8 cellular contexts compared by ENCODE assay signal in the genomic region with DNA sequence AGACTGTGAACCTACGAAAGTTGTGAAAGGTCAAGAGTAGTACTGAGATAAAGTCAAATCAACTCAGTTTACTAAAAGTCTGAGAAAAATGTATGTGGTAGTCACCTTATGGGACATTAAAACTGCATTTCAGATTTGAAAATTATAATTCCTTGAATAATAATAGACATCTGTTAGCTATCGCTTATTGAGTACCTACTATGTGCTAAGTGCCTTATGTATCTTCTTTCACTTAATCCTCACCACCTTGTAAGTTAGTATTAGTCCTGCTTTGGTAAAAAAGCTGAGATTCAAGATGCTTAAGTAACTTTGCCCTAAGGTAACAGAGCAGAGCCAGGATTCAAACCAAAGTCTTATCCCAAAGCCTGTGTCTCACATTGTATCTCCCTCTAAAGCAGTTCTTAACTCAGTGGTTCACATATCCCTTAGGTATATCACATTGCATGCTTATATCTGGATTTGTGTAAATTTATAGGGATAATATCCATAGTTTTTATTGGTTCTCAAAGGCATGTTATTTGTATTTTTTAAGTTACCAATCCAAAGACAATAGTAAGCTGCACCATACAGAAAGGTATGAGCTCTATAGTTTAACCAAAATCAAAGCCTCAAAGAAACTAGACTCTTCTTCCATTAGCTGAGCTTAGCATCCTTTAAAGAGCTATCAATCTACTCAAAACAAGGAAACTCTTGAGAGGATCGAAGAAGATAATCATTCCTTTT. TPM values are rescaled to one million over a fixed set of nuclear protein-coding genes. Genes with fewer than 3 reads are reported as not detected.
DNase-seq lines count a peak whose midpoint lies in the region; ATAC-seq, FAIRE-seq and TF ChIP-seq lines count a peak whose summit lies in the region.

No MANE protein-coding gene starts in this region.

- WGBS in right cardiac atrium = 66% methylated on average over 3 of the region's 3 CpGs
- 63 to 68% (median 65%) methylated on average over 3 of the region's 3 CpGs for WGBS in small intestine, 3 donors

- H3K4me1 ChIP-seq in GM23338 (ENCODE audit: insufficient read depth) = peaks cover 6% of the 10 kb centered on the region; the same call in 1 of the 2 replicates
- H3K4me1 ChIP-seq in right cardiac atrium (ENCODE audit: control insufficient read depth, insufficient read depth, low read length) = peaks cover 4% of the 10 kb centered on the region
- peaks cover 0 to 7% of the 10 kb centered on the region in 2 donors for H3K4me1 ChIP-seq in small intestine (ENCODE audit: control insufficient read depth in 2 of 2, insufficient read depth in 1 of 2, low read depth in 1 of 2, low read length in 1 of 2)

- H3K36me3 ChIP-seq in GM23338 (ENCODE audit: insufficient read depth) = no peaks in the 10 kb centered on the region
- H3K36me3 ChIP-seq in small intestine (ENCODE audit: control insufficient read depth in 2 of 2, insufficient read depth in 2 of 2, low read length in 2 of 2) = no peaks in the 10 kb centered on the region

- intact Hi-C loops in right cardiac atrium (cut with DNase I) = loop anchor here in 1 of 4 donors (10.0 kb wide), 1 partner anchor 282 kb away; no protein-coding TSS in a partner anchor

- peak overlapping the region; percentile 85 for H2AFZ ChIP-seq in GM23338

- TF ChIP-seq CTCF in GM23338 (conservative IDR thresholded peaks at IDR 0.05; ENCODE audit: low read depth in 2 of 2) (no peak), VCaP (conservative IDR thresholded peaks at IDR 0.05) (no peak)

- ATAC-seq in GM23338 = no peak
- ATAC-seq in right cardiac atrium = no peak
- ATAC-seq in HG03280 (IDR thresholded peaks at IDR 0.05; ENCODE audit: unreplicated experiment) = no peak
- ATAC-seq in HG03571 (IDR thresholded peaks at IDR 0.05; ENCODE audit: unreplicated experiment) = no peak
- no peak for ATAC-seq in activated CD4-positive, CD25-positive, alpha-beta regulatory T cell treated with anti-CD3 and anti-CD28 coated beads, Interleukin-2, amount 50 U/mL, for 24 hours

- peak overlapping the region; percentile 87 for H3K4me3 ChIP-seq in GM23338
- peak overlapping the region; percentile 98 for H3K4me3 ChIP-seq in right cardiac atrium (ENCODE audit: low read length)
- peak overlapping the region; percentile 97 to 98 for H3K4me3 ChIP-seq in small intestine (ENCODE audit: low read depth in 1 of 2, low read length in 2 of 2)

- no peaks in the 10 kb centered on the region for H4K20me1 ChIP-seq in GM23338 (replicated peaks; ENCODE audit: insufficient read depth)

- peaks cover 5% of the 10 kb centered on the region for H3K27me3 Mint-ChIP-seq in GM23338 (ENCODE audit: insufficient read depth, low read depth, poor library complexity)

- H3K79me2 ChIP-seq in GM23338 (replicated peaks; ENCODE audit: insufficient read depth) = peaks cover 17% of the 10 kb centered on the region

- peaks cover 5% of the 10 kb centered on the region; the same call in 2 of the 3 replicates for H3K4me1 Mint-ChIP-seq in GM23338

- DNase-seq in GM23338 (ENCODE audit: low spot score) = no peak
- DNase-seq in right cardiac atrium = no peak
- DNase-seq in small intestine = no peak
- DNase-seq in NK-92 treated with Interleukin-12 subunit alpha and Interleukin-12 subunit beta, amount 100 ng/mL, for 24 hours (lab: John Stamatoyannopoulos, UW) = no peak

- peak overlapping the region; percentile 84; the same call in 1 of the 2 replicates for H3K27ac Mint-ChIP-seq in GM23338

- H3K27me3 ChIP-seq in GM23338 (ENCODE audit: insufficient read depth) = no peaks in the 10 kb centered on the region
- H3K27me3 ChIP-seq in right cardiac atrium (ENCODE audit: control insufficient read depth, insufficient read depth) = no peaks in the 10 kb centered on the region
- no peaks in the 10 kb centered on the region for H3K27me3 ChIP-seq in small intestine (ENCODE audit: control insufficient read depth in 2 of 2, insufficient read depth in 2 of 2, low read length in 2 of 2)

- peak overlapping the region; percentile 90 for H3K4me3 Mint-ChIP-seq in GM23338

- no peaks in the 10 kb centered on the region for H3K9me2 ChIP-seq in GM23338 (ENCODE audit: insufficient read depth)

- peak overlapping the region; percentile 75 for H3K4me2 ChIP-seq in GM23338

- H3K9me3 ChIP-seq in right cardiac atrium (ENCODE audit: control insufficient read depth, low read length) = no peaks in the 10 kb centered on the region
- no peaks in the 10 kb centered on the region for H3K9me3 ChIP-seq in small intestine (ENCODE audit: control insufficient read depth, low read depth)

- no peak for FAIRE-seq in small intestine (lab: Jason Lieb, UNC)

- H3K9me3 Mint-ChIP-seq in GM23338 = no peaks in the 10 kb centered on the region

- H3K27ac ChIP-seq in GM23338 (ENCODE audit: low read depth) = no peak overlapping the region
- peak overlapping the region; percentile 80; the same call in 1 of the 2 replicates for H3K27ac ChIP-seq in VCaP
- H3K27ac ChIP-seq in right cardiac atrium (ENCODE audit: low read length) = no peak overlapping the region
- no peak overlapping the region for H3K27ac ChIP-seq in small intestine (ENCODE audit: low read depth in 1 of 2, low read length in 1 of 2)

- no peaks in the 10 kb centered on the region for H3F3A ChIP-seq in GM23338 (replicated peaks; ENCODE audit: low read depth)

- peaks cover 13% of the 10 kb centered on the region for H3K36me3 Mint-ChIP-seq in GM23338 (ENCODE audit: low read depth)

TF ChIP-seq in GM23338, 12 proteins besides CTCF, POLR2A, EP300 and RAD21 (continues in another document):
- TF ChIP-seq, protein P1, sequence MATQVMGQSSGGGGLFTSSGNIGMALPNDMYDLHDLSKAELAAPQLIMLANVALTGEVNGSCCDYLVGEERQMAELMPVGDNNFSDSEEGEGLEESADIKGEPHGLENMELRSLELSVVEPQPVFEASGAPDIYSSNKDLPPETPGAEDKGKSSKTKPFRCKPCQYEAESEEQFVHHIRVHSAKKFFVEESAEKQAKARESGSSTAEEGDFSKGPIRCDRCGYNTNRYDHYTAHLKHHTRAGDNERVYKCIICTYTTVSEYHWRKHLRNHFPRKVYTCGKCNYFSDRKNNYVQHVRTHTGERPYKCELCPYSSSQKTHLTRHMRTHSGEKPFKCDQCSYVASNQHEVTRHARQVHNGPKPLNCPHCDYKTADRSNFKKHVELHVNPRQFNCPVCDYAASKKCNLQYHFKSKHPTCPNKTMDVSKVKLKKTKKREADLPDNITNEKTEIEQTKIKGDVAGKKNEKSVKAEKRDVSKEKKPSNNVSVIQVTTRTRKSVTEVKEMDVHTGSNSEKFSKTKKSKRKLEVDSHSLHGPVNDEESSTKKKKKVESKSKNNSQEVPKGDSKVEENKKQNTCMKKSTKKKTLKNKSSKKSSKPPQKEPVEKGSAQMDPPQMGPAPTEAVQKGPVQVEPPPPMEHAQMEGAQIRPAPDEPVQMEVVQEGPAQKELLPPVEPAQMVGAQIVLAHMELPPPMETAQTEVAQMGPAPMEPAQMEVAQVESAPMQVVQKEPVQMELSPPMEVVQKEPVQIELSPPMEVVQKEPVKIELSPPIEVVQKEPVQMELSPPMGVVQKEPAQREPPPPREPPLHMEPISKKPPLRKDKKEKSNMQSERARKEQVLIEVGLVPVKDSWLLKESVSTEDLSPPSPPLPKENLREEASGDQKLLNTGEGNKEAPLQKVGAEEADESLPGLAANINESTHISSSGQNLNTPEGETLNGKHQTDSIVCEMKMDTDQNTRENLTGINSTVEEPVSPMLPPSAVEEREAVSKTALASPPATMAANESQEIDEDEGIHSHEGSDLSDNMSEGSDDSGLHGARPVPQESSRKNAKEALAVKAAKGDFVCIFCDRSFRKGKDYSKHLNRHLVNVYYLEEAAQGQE (IDR thresholded peaks at IDR 0.05; ENCODE audit: unreplicated experiment) = no peak
- TF ChIP-seq ZNF331 (CRISPR knock-in tag; IDR thresholded peaks at IDR 0.05; ENCODE audit: low read depth) = no peak
- no peak for TF ChIP-seq EZH2 (IDR thresholded peaks at IDR 0.05; ENCODE audit: low read depth, unreplicated experiment)
- TF ChIP-seq, protein P2, sequence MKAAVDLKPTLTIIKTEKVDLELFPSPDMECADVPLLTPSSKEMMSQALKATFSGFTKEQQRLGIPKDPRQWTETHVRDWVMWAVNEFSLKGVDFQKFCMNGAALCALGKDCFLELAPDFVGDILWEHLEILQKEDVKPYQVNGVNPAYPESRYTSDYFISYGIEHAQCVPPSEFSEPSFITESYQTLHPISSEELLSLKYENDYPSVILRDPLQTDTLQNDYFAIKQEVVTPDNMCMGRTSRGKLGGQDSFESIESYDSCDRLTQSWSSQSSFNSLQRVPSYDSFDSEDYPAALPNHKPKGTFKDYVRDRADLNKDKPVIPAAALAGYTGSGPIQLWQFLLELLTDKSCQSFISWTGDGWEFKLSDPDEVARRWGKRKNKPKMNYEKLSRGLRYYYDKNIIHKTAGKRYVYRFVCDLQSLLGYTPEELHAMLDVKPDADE (IDR thresholded peaks at IDR 0.05) = no peak

RNA-seq across cellular contexts. Expression of a gene that starts 0.9 kb away (rescaled TPM):
- total RNA-seq in GM23338 (2014; rRNA removed; shearing (Covaris generic)) = 22.5 and 25.2 TPM in 2 replicates
- polyA plus RNA-seq in GM23338 (2016; fragmentation: Nextera tagmentation; extraction: Ambion mirVana) (24.3 and 28.1 TPM in 2 replicates), right cardiac atrium (20.6 TPM), small intestine (10 to 100 TPM; 19.0 to 24.6 (median 22.2) TPM)
- 10 to 100 TPM; 15.0 to 19.1 (median 18.5) TPM for total RNA-seq in right cardiac atrium

RNA-seq across cellular contexts. Expression of a gene that starts 22.5 kb away (rescaled TPM):
- not detected in 2 replicates for total RNA-seq in GM23338 (2014; rRNA removed; shearing (Covaris generic))
- not detected in 2 replicates for polyA plus RNA-seq in GM23338 (2016; fragmentation: Nextera tagmentation; extraction: Ambion mirVana)
- total RNA-seq in right cardiac atrium = 10 to 100 TPM in 3 of 4 donors, 1 to 10 TPM in 1; 3.2 to 19.1 (median 12.4) TPM
- polyA plus RNA-seq in right cardiac atrium = 21.5 TPM
- polyA plus RNA-seq in small intestine = 1 to 10 TPM in 1 of 3 donors, under 1 TPM in 1, not detected in 1; 0.10 to 1.1 TPM

Comparison
In these comparisons a context has a peak if more than half of its experiments do, and no peak if none do; other contexts are left out.
1. RNA of a gene that starts 22.5 kb away (polyA plus RNA-seq): 21.5 TPM in right cardiac atrium (single experiment); 0.10 to 1.1 TPM in small intestine and not detected in GM23338; every median in the first group is over 10 times any median in the second.
2. Peak in every context shown above with its lines, with median percentiles within 50 percentile points of each other: H3K4me3 ChIP-seq.